ENCODE assay signal across 25 cellular contexts in the genomic region with DNA sequence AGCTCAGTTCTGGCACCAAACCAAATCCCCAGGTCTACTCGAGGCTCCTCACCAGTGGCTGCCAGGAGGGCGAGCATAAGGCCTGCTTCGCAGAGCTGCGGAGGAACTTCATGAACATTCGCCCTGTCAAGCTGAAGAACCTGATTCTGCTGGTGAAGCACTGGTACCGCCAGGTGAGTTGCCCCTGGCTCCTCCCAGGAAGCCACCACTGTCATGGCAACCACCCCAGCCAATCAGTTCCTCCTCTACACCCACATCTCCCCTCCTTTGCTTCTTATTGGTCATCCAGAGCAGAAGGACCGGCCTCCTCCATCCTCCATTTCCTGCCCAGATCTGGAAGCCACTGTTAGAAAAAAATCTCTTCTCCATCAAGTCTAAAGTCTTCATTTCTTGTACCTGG. TPM values are rescaled to one million over a fixed set of nuclear protein-coding genes. Genes with fewer than 3 reads are reported as not detected.
DNase-seq lines count a peak whose midpoint lies in the region; ATAC-seq, FAIRE-seq and TF ChIP-seq lines count a peak whose summit lies in the region.
"Had no signal": no experiment of that assay in that cellular context is flagged by ENCODE, and none has a peak within 500 bp of the region (broad histone marks: within the 10 kb centered on the region; RNA-seq: fewer than 3 reads in every experiment).

No MANE protein-coding gene starts in this region.

- H3K27ac ChIP-seq in GM12878 (ENCODE audit: control insufficient read depth, insufficient read depth) (no peak overlapping the region), vagina (no peak overlapping the region), PC-9 (no peak overlapping the region), kidney (ENCODE audit: low read depth in 2 of 2, low read length in 2 of 2) (no peak overlapping the region)
- H3K27ac ChIP-seq: C4-2B, esophagus squamous epithelium, left lung, SK-N-MC had no signal

- H3K9me3 Mint-ChIP-seq in activated naive CD4-positive, alpha-beta T cell treated with anti-CD3 and anti-CD28 coated beads, Interleukin-2, amount 10 ng/mL, durations not matched to agents 7 days and 5 days, result peaks cover 12% of the 10 kb centered on the region

- TF ChIP-seq POLR2A in GM12878 (IDR thresholded peaks at IDR 0.05; ENCODE audit: low read depth, low read length), result no peak
- no peak for TF ChIP-seq POLR2A in vagina (IDR thresholded peaks at IDR 0.05)

- TF ChIP-seq CTCF in GM12878 (IDR thresholded peaks at IDR 0.05 in 2 of 3, conservative IDR thresholded peaks at IDR 0.05 in 1 of 3; ENCODE audit: control insufficient read depth in 2 of 3, extremely low read depth in 1 of 3, insufficient read depth in 1 of 3, low read depth in 3 of 3, low read length in 3 of 3), result no peak
- no peak for TF ChIP-seq CTCF in vagina (IDR thresholded peaks at IDR 0.05)
- TF ChIP-seq CTCF in PC-9 (conservative IDR thresholded peaks at IDR 0.05), result no peak
- TF ChIP-seq CTCF in kidney (IDR thresholded peaks at IDR 0.05; ENCODE audit: borderline replicate concordance, extremely low read depth, insufficient read depth), result no peak

- in situ Hi-C loops in GM12878 (cut with MboI), result no loop called here

- no peak for TF ChIP-seq RAD21 in GM12878 (IDR thresholded peaks at IDR 0.05; ENCODE audit: insufficient read depth, low read depth, low read length)

- no peaks in the 10 kb centered on the region for H3K27me3 ChIP-seq in GM12878 (replicated peaks in 1 of 2; ENCODE audit: control insufficient read depth in 2 of 2, insufficient read depth in 2 of 2, low read length in 1 of 2)
- H3K27me3 ChIP-seq in vagina, result no peaks in the 10 kb centered on the region
- H3K27me3 ChIP-seq in PC-9 (ENCODE audit: insufficient read depth, low read depth), result no peaks in the 10 kb centered on the region
- H3K27me3 ChIP-seq: esophagus squamous epithelium, left lung had no signal

- FAIRE-seq in GM12878 (lab: Jason Lieb, UNC), result peak; percentile 73
- FAIRE-seq in kidney (lab: Jason Lieb, UNC), result no peak
- FAIRE-seq: D721Med had no signal

- no peak overlapping the region for H3K4me3 Mint-ChIP-seq in activated naive CD4-positive, alpha-beta T cell treated with anti-CD3 and anti-CD28 coated beads, Interleukin-2, amount 10 ng/mL, durations not matched to agents 7 days and 5 days
- H3K4me3 Mint-ChIP-seq: activated naive CD8-positive, alpha-beta T cell; activated T-cell treated with anti-CD3 and anti-CD28 coated beads, Interleukin-2, amount 50 U/mL, for 4 hours; GM23338; stimulated activated effector memory CD8-positive, alpha-beta T cell treated with anti-CD3 and anti-CD28 coated beads, Interleukin-12 subunit alpha, Interleukin-12 subunit beta, amount 100 ng/mL, for 72 hours had no signal

- peaks cover 86% of the 10 kb centered on the region for H3K36me3 Mint-ChIP-seq in activated naive CD4-positive, alpha-beta T cell treated with anti-CD3 and anti-CD28 coated beads, Interleukin-2, amount 10 ng/mL, durations not matched to agents 7 days and 5 days

- WGBS in GM12878 (ENCODE audit: insufficient coverage, insufficient replicate concordance, low lambda C conversion rate, missing lambda C conversion rate), result 74% methylated on average over 7 of the region's 7 CpGs

- no peak overlapping the region for H3K4me2 ChIP-seq in GM12878 (ENCODE audit: control insufficient read depth, insufficient read depth)
- H3K4me2 ChIP-seq in PC-9, result no peak overlapping the region
- H3K4me2 ChIP-seq: GM23338 had no signal

- CTCF ChIA-PET in activated naive CD4-positive, alpha-beta T cell treated with anti-CD3 and anti-CD28 coated beads, Interleukin-2, amount 10 ng/mL, durations not matched to agents 7 days and 5 days (lab: Charles Lee), result no interaction called here
- CTCF ChIA-PET in GM12878 (lab: Yijun Ruan, JAX), result interaction anchor here (0.6 to 2.1 kb wide), 5 partner anchors 17 to 87 kb away, joined by 3 to 9 read pairs (median 5); partner anchors contain the start of gene OAS2
- CTCF ChIA-PET in PC-9 (lab: Charles Lee), result no interaction called here

- no peaks in the 10 kb centered on the region for H3K9me2 ChIP-seq in PC-9 (ENCODE audit: insufficient read depth)

- H3K4me1 Mint-ChIP-seq in activated naive CD4-positive, alpha-beta T cell treated with anti-CD3 and anti-CD28 coated beads, Interleukin-2, amount 10 ng/mL, durations not matched to agents 7 days and 5 days, result peaks cover 10% of the 10 kb centered on the region
- H3K4me1 Mint-ChIP-seq: GM23338 had no signal

- H3K4me1 ChIP-seq in GM12878 (ENCODE audit: control insufficient read depth, insufficient read depth, low read length), result no peaks in the 10 kb centered on the region; the same call in 1 of the 2 replicates
- H3K4me1 ChIP-seq in vagina, result no peaks in the 10 kb centered on the region
- no peaks in the 10 kb centered on the region for H3K4me1 ChIP-seq in PC-9 (replicated peaks; ENCODE audit: insufficient read depth)
- no peaks in the 10 kb centered on the region for H3K4me1 ChIP-seq in kidney (ENCODE audit: control insufficient read depth in 1 of 2, insufficient read depth in 1 of 2, low read depth in 1 of 2, low read length in 2 of 2)
- H3K4me1 ChIP-seq: esophagus squamous epithelium, left lung had no signal

- intact Hi-C loops in GM12878 (cut with micrococcal nuclease; ENCODE audit: unreplicated experiment), result no loop called here
- intact Hi-C loops in vagina (cut with DNase I), result no loop called here
- intact Hi-C loops in PC-9 (cut with micrococcal nuclease; ENCODE audit: unreplicated experiment), result no loop called here
- intact Hi-C loops in kidney (cut with DNase I), result no loop called here

- H3K36me3 ChIP-seq in GM12878 (ENCODE audit: control insufficient read depth in 2 of 2, insufficient read depth in 2 of 2, low read length in 1 of 2), result peaks cover 19 to 22% of the 10 kb centered on the region in 2 experiments
- H3K36me3 ChIP-seq in vagina, result peaks cover 0 to 58% of the 10 kb centered on the region in 2 donors
- H3K36me3 ChIP-seq in PC-9 (ENCODE audit: low read depth), result no peaks in the 10 kb centered on the region
- H3K36me3 ChIP-seq in kidney (ENCODE audit: control insufficient read depth in 1 of 2, insufficient read depth in 2 of 2, low read length in 2 of 2), result peaks cover 0 to 4% of the 10 kb centered on the region in 2 donors

- ATAC-seq in GM12878 (peak; percentile 61), HG03439 (IDR thresholded peaks at IDR 0.05; ENCODE audit: unreplicated experiment) (no peak)
- ATAC-seq: activated T-cell treated with anti-CD3 and anti-CD28 coated beads, Interleukin-2, amount 50 U/mL, for 4 hours; GM23338; left lung; stimulated activated effector memory CD8-positive, alpha-beta T cell treated with anti-CD3 and anti-CD28 coated beads, Interleukin-12 subunit alpha, Interleukin-12 subunit beta, amount 100 ng/mL, for 72 hours had no signal

- H3K4me3 ChIP-seq in GM12878 (no peak overlapping the region), vagina (no peak overlapping the region), PC-9 (no peak overlapping the region), kidney (ENCODE audit: low read length in 2 of 2) (no peak overlapping the region)
- H3K4me3 ChIP-seq: esophagus squamous epithelium, GM23338, left lung, SK-N-MC had no signal

- H2AFZ ChIP-seq in GM12878 (ENCODE audit: control insufficient read depth, low read depth, low read length) (no peak overlapping the region), PC-9 (no peak overlapping the region)
- H2AFZ ChIP-seq: GM23338 had no signal

- POLR2A ChIA-PET in GM12878 (lab: Charles Lee), result no interaction called here
- POLR2A ChIA-PET in PC-9 (lab: Charles Lee; ENCODE audit: unreplicated experiment), result no interaction called here

- SMC1A ChIA-PET in GM12878 (lab: Charles Lee; ENCODE audit: uncharacterized antibody, unreplicated experiment), result interaction anchor here (0.6 to 1.2 kb wide), 3 partner anchors 8 to 989 kb away, joined by 3 to 4 read pairs (median 3); partner anchors contain the start of gene OAS1

- peak; percentile 39 for DNase-seq in activated naive CD4-positive, alpha-beta T cell treated with anti-CD3 and anti-CD28 coated beads, Interleukin-2, amount 10 ng/mL, durations not matched to agents 7 days and 5 days
- DNase-seq in activated naive CD4-positive, alpha-beta T cell treated with anti-CD3 and anti-CD28 coated beads, Interleukin-2, amount 50 U/mL, for 16 hours, result no peak
- DNase-seq in NAMALWA (ENCODE audit: low spot score) (peak; percentile 84), GM12878 (ENCODE audit: low read depth, low spot score) (no peak), vagina (ENCODE audit: extremely low spot score in 2 of 2) (peak; percentile 40 to 70), PC-9 (no peak), kidney (no peak)
- DNase-seq: activated T-cell treated with anti-CD3 and anti-CD28 coated beads, Interleukin-2, amount 50 U/mL, for 4 hours; effector CD8-positive, alpha-beta T cell; esophagus squamous epithelium; KBM-7; left lung; NCI-H187 treated with DMSO at 0.1 percent for 48 hours; NCI-H226; T1000 had no signal

- H4K20me1 ChIP-seq in GM12878 (ENCODE audit: control insufficient read depth, insufficient read depth) (no peaks in the 10 kb centered on the region), PC-9 (ENCODE audit: insufficient read depth) (no peaks in the 10 kb centered on the region)

- H3K9ac ChIP-seq in GM12878 (ENCODE audit: control insufficient read depth, insufficient read depth, low read length) (no peak overlapping the region), kidney (ENCODE audit: low read length in 2 of 2) (no peak overlapping the region)

- no TSS peak for BruUV-seq in GM12878 (replicated peaks; lab: Mats Ljungman, UMichigan)
- no TSS peak for BruUV-seq in PC-9 (replicated peaks; lab: Mats Ljungman, UMichigan)

- no peak for TF ChIP-seq EP300 in GM12878 (IDR thresholded peaks at IDR 0.05; ENCODE audit: borderline replicate concordance in 1 of 2, control insufficient read depth in 1 of 2, low read depth in 2 of 2, low read length in 2 of 2)

- H3K27ac Mint-ChIP-seq in activated naive CD4-positive, alpha-beta T cell treated with anti-CD3 and anti-CD28 coated beads, Interleukin-2, amount 10 ng/mL, durations not matched to agents 7 days and 5 days, result no peak overlapping the region
- H3K27ac Mint-ChIP-seq: activated naive CD8-positive, alpha-beta T cell; GM23338; progenitor cell of endocrine pancreas; stimulated activated effector memory CD8-positive, alpha-beta T cell treated with anti-CD3 and anti-CD28 coated beads, Interleukin-12 subunit alpha, Interleukin-12 subunit beta, amount 100 ng/mL, for 72 hours had no signal

- H3K9me3 ChIP-seq in GM12878 (replicated peaks; ENCODE audit: control insufficient read depth, insufficient read depth, low read length) (no peaks in the 10 kb centered on the region; the same call in 2 of the 3 replicates), vagina (no peaks in the 10 kb centered on the region), PC-9 (ENCODE audit: insufficient read depth, low read depth) (no peaks in the 10 kb centered on the region), kidney (ENCODE audit: control insufficient read depth in 1 of 2, low read length in 2 of 2) (peaks cover 0 to 4% of the 10 kb centered on the region in 2 donors)
- H3K9me3 ChIP-seq: esophagus squamous epithelium had no signal

- RAD21 ChIA-PET in GM12878 (lab: Charles Lee; ENCODE audit: unreplicated experiment), result no interaction called here

- H3F3A ChIP-seq in PC-9 (ENCODE audit: insufficient read depth, low read depth), result no peaks in the 10 kb centered on the region

- H3K79me2 ChIP-seq in GM12878 (ENCODE audit: control insufficient read depth, insufficient read depth, low read length) (no peaks in the 10 kb centered on the region), PC-9 (ENCODE audit: low read depth) (no peaks in the 10 kb centered on the region)

- H3K27me3 Mint-ChIP-seq in activated naive CD4-positive, alpha-beta T cell treated with anti-CD3 and anti-CD28 coated beads, Interleukin-2, amount 10 ng/mL, durations not matched to agents 7 days and 5 days, result no peaks in the 10 kb centered on the region
- H3K27me3 Mint-ChIP-seq: activated naive CD8-positive, alpha-beta T cell had no signal

RNA-seq across cellular contexts. Expression of gene OAS2, which starts 17.2 kb away (rescaled TPM):
- 61.8 and 67.6 TPM in 2 replicates for total RNA-seq in GM12878 (2013; cell fraction: nucleolus; rRNA removed)
- total RNA-seq in GM12878 (2014; rRNA removed) (90.7 and 125 TPM in 2 replicates), GM12878 (2014; rRNA removed; fragmentation: Illumina TruSeq; extraction: Trizol) (105 and 113 TPM in 2 replicates), GM12878 (2021) (89.7 and 102 TPM in 2 replicates), vagina (14.0 TPM), PC-9 (2021) (0.98 and 1.3 TPM in 2 replicates), kidney (11.7 TPM)
- 62.4 TPM for polyA plus RNA-seq in GM12878 (2011; ENCODE audit: low read depth)
- polyA plus RNA-seq in GM12878 (2011; rRNA removed) (290 and 350 TPM in 2 replicates), GM12878 (2014; fragmentation: Illumina TruSeq; extraction: Trizol) (133 and 223 TPM in 2 replicates), GM12878 (2014; fragmentation: Nextera tagmentation; extraction: Ambion mirVana) (10 to 100 TPM; 32.4 to 43.4 TPM), GM12878 (2014; rRNA removed) (81.0 and 92.9 TPM in 2 replicates), GM12878 (2016; fragmentation: Nextera tagmentation; extraction: Ambion mirVana) (10 to 100 TPM; 51.5 to 51.6 TPM), kidney (ENCODE audit: insufficient read depth, low read depth, low replicate concordance) (5.0 TPM)
- 186 and 209 TPM in 2 replicates for polyA plus RNA-seq in GM12878 (2011; cell fraction: cytosol; rRNA removed)
- 117 and 158 TPM in 2 replicates for polyA plus RNA-seq in GM12878 (2011; cell fraction: nucleus; rRNA removed)
- polyA plus RNA-seq in GM12878 (2012), result 64.5 and 96.0 TPM in 2 replicates
- 263 and 276 TPM in 2 replicates for polyA minus RNA-seq in GM12878 (2011; rRNA and poly(A)+ RNA removed)
- polyA minus RNA-seq in GM12878 (2011; cell fraction: cytosol; rRNA and poly(A)+ RNA removed), result 88.5 and 105 TPM in 2 replicates
- polyA minus RNA-seq in GM12878 (2011; cell fraction: nucleus; rRNA and poly(A)+ RNA removed), result 91.3 and 96.3 TPM in 2 replicates
- total RNA-seq: G401, GM23338, progenitor cell of endocrine pancreas had no signal
- polyA plus RNA-seq: neural cell had no signal

RNA-seq across cellular contexts. Expression of gene OAS3, which starts 22.8 kb away (rescaled TPM):
- total RNA-seq in GM12878 (2013; cell fraction: nucleolus; rRNA removed), result 70.3 and 71.7 TPM in 2 replicates
- total RNA-seq in GM12878 (2014; rRNA removed) (22.2 and 28.5 TPM in 2 replicates), GM12878 (2014; rRNA removed; fragmentation: Illumina TruSeq; extraction: Trizol) (13.8 and 16.4 TPM in 2 replicates), GM12878 (2021) (39.0 and 44.0 TPM in 2 replicates), vagina (20.1 TPM), PC-9 (2021) (16.2 and 17.4 TPM in 2 replicates), kidney (15.6 TPM)
- 17.1 TPM for polyA plus RNA-seq in GM12878 (2011; ENCODE audit: low read depth)
- polyA plus RNA-seq in GM12878 (2011; rRNA removed) (62.6 and 107 TPM in 2 replicates), GM12878 (2014; fragmentation: Illumina TruSeq; extraction: Trizol) (30.1 and 30.7 TPM in 2 replicates), GM12878 (2014; fragmentation: Nextera tagmentation; extraction: Ambion mirVana) (1 to 10 TPM; 5.1 to 5.9 TPM), GM12878 (2014; rRNA removed) (27.8 and 30.9 TPM in 2 replicates), GM12878 (2016; fragmentation: Nextera tagmentation; extraction: Ambion mirVana) (10 to 100 TPM; 10.8 to 11.0 TPM), kidney (ENCODE audit: insufficient read depth, low read depth, low replicate concordance) (2.5 TPM)
- polyA plus RNA-seq in GM12878 (2011; cell fraction: cytosol; rRNA removed), result 120 and 180 TPM in 2 replicates
- polyA plus RNA-seq in GM12878 (2011; cell fraction: nucleus; rRNA removed), result 245 and 329 TPM in 2 replicates
- 24.3 and 27.7 TPM in 2 replicates for polyA plus RNA-seq in GM12878 (2012)
- 179 and 262 TPM in 2 replicates for polyA minus RNA-seq in GM12878 (2011; rRNA and poly(A)+ RNA removed)
- 36.1 and 38.2 TPM in 2 replicates for polyA minus RNA-seq in GM12878 (2011; cell fraction: cytosol; rRNA and poly(A)+ RNA removed)
- 56.2 and 85.2 TPM in 2 replicates for polyA minus RNA-seq in GM12878 (2011; cell fraction: nucleus; rRNA and poly(A)+ RNA removed)
- polyA plus RNA-seq: neural cell had no signal

RNA-seq across cellular contexts. Expression of gene OAS1, which starts 54.3 kb away (rescaled TPM):
- 40.3 and 41.9 TPM in 2 replicates for total RNA-seq in GM12878 (2013; cell fraction: nucleolus; rRNA removed)
- total RNA-seq in GM12878 (2014; rRNA removed) (60.0 and 69.3 TPM in 2 replicates), GM12878 (2014; rRNA removed; fragmentation: Illumina TruSeq; extraction: Trizol) (54.1 and 62.7 TPM in 2 replicates), GM12878 (2021) (44.9 and 51.5 TPM in 2 replicates), vagina (30.9 TPM), PC-9 (2021) (13.4 and 18.8 TPM in 2 replicates), kidney (17.5 TPM)
- 80.6 TPM for polyA plus RNA-seq in GM12878 (2011; ENCODE audit: low read depth)
- polyA plus RNA-seq in GM12878 (2011; rRNA removed) (287 and 308 TPM in 2 replicates), GM12878 (2014; fragmentation: Illumina TruSeq; extraction: Trizol) (63.8 and 68.5 TPM in 2 replicates), GM12878 (2014; fragmentation: Nextera tagmentation; extraction: Ambion mirVana) (100 to 1,000 TPM in 1 of 2 experiments, 10 to 100 TPM in 1; 88.9 to 117 TPM), GM12878 (2014; rRNA removed) (60.2 and 71.3 TPM in 2 replicates), GM12878 (2016; fragmentation: Nextera tagmentation; extraction: Ambion mirVana) (10 to 100 TPM; 44.7 to 48.1 TPM), kidney (ENCODE audit: insufficient read depth, low read depth, low replicate concordance) (27.2 TPM)
- 216 and 257 TPM in 2 replicates for polyA plus RNA-seq in GM12878 (2011; cell fraction: cytosol; rRNA removed)
- polyA plus RNA-seq in GM12878 (2011; cell fraction: nucleus; rRNA removed), result 161 and 210 TPM in 2 replicates
- 57.7 and 72.7 TPM in 2 replicates for polyA plus RNA-seq in GM12878 (2012)
- polyA minus RNA-seq in GM12878 (2011; rRNA and poly(A)+ RNA removed), result 128 and 200 TPM in 2 replicates
- polyA minus RNA-seq in GM12878 (2011; cell fraction: cytosol; rRNA and poly(A)+ RNA removed), result 53.3 and 60.0 TPM in 2 replicates
- polyA minus RNA-seq in GM12878 (2011; cell fraction: nucleus; rRNA and poly(A)+ RNA removed), result 97.2 and 112 TPM in 2 replicates
- total RNA-seq: G401, GM23338 had no signal
- polyA plus RNA-seq: GM23338, neural cell had no signal

Comparison
In these comparisons a context has a peak if more than half of its experiments do, and no peak if none do; other contexts are left out.
1. DNase-seq: peak in activated naive CD4-positive, alpha-beta T cell treated with anti-CD3 and anti-CD28 coated beads, Interleukin-2, amount 10 ng/mL, durations not matched to agents 7 days and 5 days (single experiment), NAMALWA (single experiment) and vagina (2 of 2); none in activated naive CD4-positive, alpha-beta T cell treated with anti-CD3 and anti-CD28 coated beads, Interleukin-2, amount 50 U/mL, for 16 hours (single experiment), GM12878 (single experiment), PC-9 (0 of 2) and kidney (single experiment).